ENCODE assay signal across 15 cellular contexts in the genomic region with DNA sequence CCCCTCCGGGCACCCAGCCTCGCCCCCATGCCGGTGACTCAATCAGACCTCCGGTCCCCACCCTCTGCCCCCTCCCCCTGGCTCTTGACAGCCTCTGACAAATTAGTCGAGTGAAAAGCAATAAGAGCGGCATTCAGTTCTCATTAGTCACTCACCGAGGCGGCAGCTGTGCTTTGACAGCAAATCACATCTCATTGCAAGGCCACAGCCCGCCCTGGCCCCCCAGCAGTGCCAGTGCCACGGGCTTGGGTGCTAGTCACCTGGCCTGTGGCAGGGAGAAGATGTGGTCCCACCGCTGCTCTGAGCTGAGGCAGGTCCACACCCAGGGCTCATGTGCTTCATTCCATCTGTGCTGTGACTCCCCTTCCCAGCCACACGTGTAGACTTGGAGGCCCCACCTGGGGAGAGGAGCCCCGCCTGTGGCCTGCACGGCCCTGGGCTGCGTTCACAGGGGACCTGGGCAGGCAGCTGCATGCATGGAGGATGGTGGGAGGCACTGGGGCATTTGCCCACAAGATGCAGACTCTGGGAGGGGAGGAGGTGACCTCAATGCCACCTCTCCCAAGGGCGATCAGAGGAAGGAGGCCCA. TPM values are rescaled to one million over a fixed set of nuclear protein-coding genes. Genes with fewer than 3 reads are reported as not detected.
DNase-seq lines count a peak whose midpoint lies in the region; ATAC-seq and TF ChIP-seq lines count a peak whose summit lies in the region.
"Had no signal": no experiment of that assay in that cellular context is flagged by ENCODE, and none has a peak within 500 bp of the region (broad histone marks: within the 10 kb centered on the region; RNA-seq: fewer than 3 reads in every experiment).

No MANE protein-coding gene starts in this region.

- H3K9me3 ChIP-seq in Caco-2 = no peaks in the 10 kb centered on the region
- H3K9me3 ChIP-seq: esophagus squamous epithelium had no signal

- no peaks in the 10 kb centered on the region for H3K27me3 Mint-ChIP-seq in Caco-2 (ENCODE audit: insufficient read depth, unreplicated experiment)
- peaks cover 5% of the 10 kb centered on the region for H3K27me3 Mint-ChIP-seq in nephron (ENCODE audit: low read depth)

- peaks cover 31% of the 10 kb centered on the region for H3K4me1 ChIP-seq in Caco-2

- intact Hi-C loops in Caco-2 (cut with micrococcal nuclease; ENCODE audit: unreplicated experiment) = no loop called here

- POLR2A ChIA-PET in Caco-2 (lab: Charles Lee) = no interaction called here

- H3K4me1 Mint-ChIP-seq in Caco-2 (ENCODE audit: low read depth, unreplicated experiment) = peaks cover 13% of the 10 kb centered on the region
- peaks cover 9% of the 10 kb centered on the region for H3K4me1 Mint-ChIP-seq in nephron

- ATAC-seq in HG03108 (IDR thresholded peaks at IDR 0.05; ENCODE audit: unreplicated experiment) = no peak
- ATAC-seq: left cardiac atrium had no signal

- H3K4me3 Mint-ChIP-seq in Caco-2 (ENCODE audit: unreplicated experiment) (no peak overlapping the region), nephron (no peak overlapping the region)
- H3K4me3 Mint-ChIP-seq: CD4-positive, alpha-beta memory T cell had no signal

- TF ChIP-seq CTCF in Caco-2 (IDR thresholded peaks at IDR 0.05; ENCODE audit: insufficient read depth in 1 of 2, low read depth in 1 of 2, low read length in 1 of 2, severe bottlenecking in 1 of 2, unreplicated experiment in 1 of 2) = no peak
- TF ChIP-seq CTCF in cardiac fibroblast (IDR thresholded peaks at IDR 0.05; ENCODE audit: low read depth, low read length) = no peak
- TF ChIP-seq CTCF in nephron (IDR thresholded peaks at IDR 0.05; ENCODE audit: unreplicated experiment in 3 of 3) = no peak

- no peak overlapping the region for H3K27ac ChIP-seq in substantia nigra (ENCODE audit: low read depth, low read length, poor library complexity, severe bottlenecking)
- H3K27ac ChIP-seq: cardiac muscle cell had no signal

- H3K4me3 ChIP-seq in Caco-2 (ENCODE audit: low read depth, low read length) (no peak overlapping the region), cardiac fibroblast (replicated peaks in 1 of 2; ENCODE audit: low read depth in 2 of 2, low read length in 2 of 2) (no peak overlapping the region)
- H3K4me3 ChIP-seq: cardiac muscle cell, esophagus squamous epithelium had no signal

- no peaks in the 10 kb centered on the region for H3K27me3 ChIP-seq in Caco-2 (replicated peaks; ENCODE audit: control insufficient read depth, insufficient read depth, low read length)

- CTCF ChIA-PET in Caco-2 (lab: Charles Lee) = interaction anchor here (0.6 to 2.7 kb wide), 7 partner anchors 10 to 382 kb away, joined by 3 to 21 read pairs (median 7); no protein-coding TSS in a partner anchor

- no TSS peak for BruUV-seq in Caco-2 (replicated peaks; lab: Mats Ljungman, UMichigan)

- no peaks in the 10 kb centered on the region for H3K9me3 Mint-ChIP-seq in Caco-2 (ENCODE audit: unreplicated experiment)
- H3K9me3 Mint-ChIP-seq in nephron = no peaks in the 10 kb centered on the region
- H3K9me3 Mint-ChIP-seq: CD4-positive, alpha-beta memory T cell had no signal

- no peaks in the 10 kb centered on the region for H3K36me3 Mint-ChIP-seq in Caco-2 (ENCODE audit: insufficient read depth, unreplicated experiment)
- no peaks in the 10 kb centered on the region for H3K36me3 Mint-ChIP-seq in nephron (ENCODE audit: low read depth)
- H3K36me3 Mint-ChIP-seq: CD4-positive, alpha-beta memory T cell had no signal

- peak overlapping the region; percentile 82 for H3K27ac Mint-ChIP-seq in Caco-2 (ENCODE audit: unreplicated experiment)
- peak overlapping the region in 2 of 3 experiments; percentile 24 to 61 for H3K27ac Mint-ChIP-seq in nephron
- H3K27ac Mint-ChIP-seq: CD4-positive, alpha-beta memory T cell had no signal

- no peaks in the 10 kb centered on the region for H3K36me3 ChIP-seq in Caco-2 (ENCODE audit: control insufficient read depth, insufficient read depth, low read length)
- H3K36me3 ChIP-seq: cardiac muscle cell, esophagus squamous epithelium had no signal

- DNase-seq in Caco-2 (peak; percentile 57 to 79), M059J (ENCODE audit: low read depth) (peak; percentile 92), cardiac fibroblast (ENCODE audit: low read depth in 2 of 2) (peak; percentile 18 to 61), GOT3 (lab: John Stamatoyannopoulos, UW) (no peak), substantia nigra (lab: John Stamatoyannopoulos, UW) (no peak), NCI-H345 (lab: John Stamatoyannopoulos, UW) (no peak)
- DNase-seq: CD4-positive, alpha-beta memory T cell; esophagus squamous epithelium; left cardiac atrium; NCI-H2029 treated with DMSO at 0.1 percent for 48 hours; stimulated activated CD4-positive, alpha-beta T cell treated with anti-CD3 and anti-CD28 coated beads, Interleukin-4, amount 100 ng/mL, for 24 hours had no signal

RNA-seq across cellular contexts. Expression of a gene that starts 7.4 kb away (rescaled TPM):
- total RNA-seq in Caco-2 (2022) = not detected in 2 replicates
- 0.07 TPM in 1 of 2 replicates, not detected in the other for total RNA-seq in M059J (2014; rRNA removed; shearing (Covaris generic))
- total RNA-seq: cardiac muscle cell; CD4-positive, alpha-beta memory T cell; left cardiac atrium had no signal

RNA-seq across cellular contexts. Expression of a gene that starts 18.0 kb away (rescaled TPM):
- total RNA-seq in Caco-2 (2022) = not detected in 2 replicates
- total RNA-seq in M059J (2014; rRNA removed; shearing (Covaris generic)) = not detected in 2 replicates
- total RNA-seq: cardiac muscle cell; CD4-positive, alpha-beta memory T cell; esophagus squamous epithelium; left cardiac atrium; osteocyte had no signal

RNA-seq across cellular contexts. Expression of a gene that starts 39.8 kb away (rescaled TPM):
- 1,375 and 1,397 TPM in 2 replicates for total RNA-seq in Caco-2 (2022)
- total RNA-seq in M059J (2014; rRNA removed; shearing (Covaris generic)) = 0.02 and 0.07 TPM in 2 replicates
- total RNA-seq: CD4-positive, alpha-beta memory T cell had no signal

Comparison
In these comparisons a context has a peak if more than half of its experiments do, and no peak if none do; other contexts are left out.
1. DNase-seq: peak in Caco-2 (2 of 2), M059J (single experiment) and cardiac fibroblast (2 of 2); none in GOT3 (single experiment), substantia nigra (0 of 49) and NCI-H345 (single experiment).
2. RNA of a gene that starts 39.8 kb away (total RNA-seq): 1,375 to 1,397 TPM in Caco-2; 0.02 to 0.07 TPM in M059J; every median in the first group is over 1,000 times any median in the second.